Comparison of ENCODE assay signal across 21 cellular contexts in genomic region chr14:23627961-23628360, GRCh38. TPM values are rescaled to one million over a fixed set of nuclear protein-coding genes. Genes with fewer than 3 reads are reported as not detected.
A peak's percentile ranks its signal among the peaks of the same experiment; 100 is the strongest.
DNase-seq lines count a peak whose midpoint lies in the region; ATAC-seq, FAIRE-seq and TF ChIP-seq lines count a peak whose summit lies in the region.
"Had no signal": no experiment of that assay in that cellular context is flagged by ENCODE, and none has a peak within 500 bp of the region (broad histone marks: within the 10 kb centered on the region; RNA-seq: fewer than 3 reads in every experiment).

No MANE protein-coding gene starts in this region.

- peaks cover 8% of the 10 kb centered on the region for H3K27me3 Mint-ChIP-seq in nephron progenitor cell (ENCODE audit: low read depth, poor library complexity)

- no peak overlapping the region for H3K9ac ChIP-seq in HepG2 (ENCODE audit: insufficient read depth, low read depth, low read length)
- no peak overlapping the region for H3K9ac ChIP-seq in K562 (ENCODE audit: insufficient read depth in 1 of 2, low read depth in 2 of 2, low read length in 2 of 2)
- no peak overlapping the region for H3K9ac ChIP-seq in trophoblast cell (ENCODE audit: low read length)
- H3K9ac ChIP-seq: BLaER1, KMS-11 had no signal

- H3K27ac Mint-ChIP-seq in nephron progenitor cell = no peak overlapping the region
- H3K27ac Mint-ChIP-seq: CD14-positive monocyte; CD4-positive, alpha-beta memory T cell; HFFc6 had no signal

- peaks cover 41% of the 10 kb centered on the region for H3K4me1 ChIP-seq in HepG2 (ENCODE audit: insufficient read depth, low read length)
- no peaks in the 10 kb centered on the region for H3K4me1 ChIP-seq in right lobe of liver
- H3K4me1 ChIP-seq in K562 (replicated peaks in 1 of 2; ENCODE audit: control insufficient read depth in 2 of 2, insufficient read depth in 2 of 2, low read length in 2 of 2) = no peaks in the 10 kb centered on the region; a peak in 1 of 5 replicates
- H3K4me1 ChIP-seq in trophoblast cell (ENCODE audit: control insufficient read depth in 1 of 2, insufficient read depth in 2 of 2, low read length in 2 of 2) = peaks cover 4 to 6% of the 10 kb centered on the region in 2 experiments
- H3K4me1 ChIP-seq: A549 had no signal

- H4K12ac ChIP-seq in trophoblast cell (ENCODE audit: low read depth, low read length) = no peak overlapping the region

- H3K36me3 ChIP-seq in HepG2 (replicated peaks in 1 of 2; ENCODE audit: control insufficient read depth in 1 of 2, insufficient read depth in 2 of 2, low read length in 2 of 2) (no peaks in the 10 kb centered on the region), right lobe of liver (no peaks in the 10 kb centered on the region), K562 (ENCODE audit: control insufficient read depth, insufficient read depth, low read length) (no peaks in the 10 kb centered on the region), trophoblast cell (ENCODE audit: control insufficient read depth in 1 of 2, insufficient read depth in 2 of 2, low read length in 2 of 2) (no peaks in the 10 kb centered on the region)
- H3K36me3 ChIP-seq: BLaER1 had no signal

- H4K20me1 ChIP-seq in HepG2 (ENCODE audit: insufficient read depth, low read length) (no peaks in the 10 kb centered on the region), K562 (replicated peaks; ENCODE audit: control insufficient read depth, insufficient read depth, low read length) (no peaks in the 10 kb centered on the region)
- H4K20me1 ChIP-seq: BLaER1 had no signal

- H2AK5ac ChIP-seq in trophoblast cell (ENCODE audit: low read length) = no peak overlapping the region

- H3K4me3 ChIP-seq in HepG2 (replicated peaks in 1 of 3; ENCODE audit: insufficient read depth in 1 of 3, low read depth in 2 of 3, low read length in 3 of 3) (no peak overlapping the region), right lobe of liver (no peak overlapping the region), K562 (no peak overlapping the region), trophoblast cell (ENCODE audit: low read depth, low read length) (no peak overlapping the region)
- H3K4me3 ChIP-seq: A549, BLaER1, GM12878 had no signal

- H3K18ac ChIP-seq in trophoblast cell (ENCODE audit: low read length) = no peak overlapping the region

- H3K9me3 Mint-ChIP-seq in nephron progenitor cell = peaks cover 42% of the 10 kb centered on the region

- TF ChIP-seq RAD21 in HepG2 (CRISPR knock-in tag; IDR thresholded peaks at IDR 0.05) (no peak), K562 (CRISPR knock-in tag; conservative IDR thresholded peaks at IDR 0.05 in 1 of 2, IDR thresholded peaks at IDR 0.05 in 1 of 2) (no peak)

- H3K14ac ChIP-seq in trophoblast cell (ENCODE audit: low read length) = no peak overlapping the region

- H3K36me3 Mint-ChIP-seq in nephron progenitor cell (ENCODE audit: low read depth) = no peaks in the 10 kb centered on the region
- H3K36me3 Mint-ChIP-seq: CD14-positive monocyte; CD4-positive, alpha-beta memory T cell had no signal

- FAIRE-seq in HepG2 (lab: Jason Lieb, UNC) (no peak), K562 (lab: Jason Lieb, UNC) (no peak)
- FAIRE-seq: A549, GM12878 had no signal

- intact Hi-C loops in HepG2 (cut with micrococcal nuclease; ENCODE audit: unreplicated experiment) = no loop called here
- intact Hi-C loops in right lobe of liver (cut with DNase I) = no loop called here
- intact Hi-C loops in K562 (cut with micrococcal nuclease) = no loop called here

- TF ChIP-seq POLR2A in HepG2 (IDR thresholded peaks at IDR 0.05; ENCODE audit: insufficient read depth in 1 of 2, low read depth in 2 of 2, low read length in 2 of 2) = no peak
- no peak for TF ChIP-seq POLR2A in right lobe of liver (IDR thresholded peaks at IDR 0.05)
- no peak for TF ChIP-seq POLR2A in K562 (conservative IDR thresholded peaks at IDR 0.05)

- POLR2A ChIA-PET in HepG2 (lab: Yijun Ruan, JAX) = interaction anchor here (1.0 to 3.5 kb wide), 5 partner anchors 8 to 46 kb away, joined by 5 to 24 read pairs (median 15); partner anchors contain the start of gene DHRS2
- POLR2A ChIA-PET in K562 (lab: Yijun Ruan, JAX) = interaction anchor here (0.8 kb wide), 1 partner anchor 113 kb away, joined by 3 read pairs; no protein-coding TSS in a partner anchor

- TF ChIP-seq CTCF in HepG2 (CRISPR knock-in tag; IDR thresholded peaks at IDR 0.05) = no peak
- no peak for TF ChIP-seq CTCF in right lobe of liver (IDR thresholded peaks at IDR 0.05)
- TF ChIP-seq CTCF in K562 (IDR thresholded peaks at IDR 0.05 in 2 of 3, conservative IDR thresholded peaks at IDR 0.05 in 1 of 3; ENCODE audit: insufficient read depth in 2 of 3, low read depth in 1 of 3, low read length in 3 of 3) = no peak
- TF ChIP-seq CTCF in nephron progenitor cell (IDR thresholded peaks at IDR 0.05) = no peak

- H4K91ac ChIP-seq in trophoblast cell (ENCODE audit: low read depth, low read length) = no peak overlapping the region

- no peak for DNase-seq in HepG2 (ENCODE audit: low spot score)
- DNase-seq in right lobe of liver = no peak
- DNase-seq in K562 (ENCODE audit: extremely low read depth in 1 of 4, low spot score in 3 of 4) = no peak
- DNase-seq in trophoblast cell = peak; percentile 77 to 96
- no peak for DNase-seq in nephron progenitor cell
- DNase-seq in NCI-H2227 treated with DMSO at 0.1 percent for 48 hours (lab: John Stamatoyannopoulos, UW) = no peak
- DNase-seq: CD4-positive, alpha-beta memory T cell; DMS79 treated with DMSO at 0.1 percent for 48 hours; EL; GOT3; H7; HFFc6 had no signal

- no peak overlapping the region for H3K4ac ChIP-seq in trophoblast cell (ENCODE audit: low read depth, low read length)

- H3K9me3 ChIP-seq in HepG2 (ENCODE audit: low read length) (peaks cover 33% of the 10 kb centered on the region), right lobe of liver (peaks cover 0 to 7% (median 0%) of the 10 kb centered on the region in 4 donors), K562 (replicated peaks; ENCODE audit: control insufficient read depth, insufficient read depth, low read depth, low read length) (no peaks in the 10 kb centered on the region), trophoblast cell (ENCODE audit: insufficient read depth, low read depth, low read length) (peaks cover 11% of the 10 kb centered on the region)

- CTCF ChIA-PET in HepG2 (lab: Yijun Ruan, JAX; ENCODE audit: low intra/inter-chr PET ratio, low total read pairs) (no interaction called here), K562 (lab: Yijun Ruan, JAX; ENCODE audit: low intra/inter-chr PET ratio) (no interaction called here)

- H3K4me3 Mint-ChIP-seq in nephron progenitor cell = no peak overlapping the region
- H3K4me3 Mint-ChIP-seq: CD14-positive monocyte; CD4-positive, alpha-beta memory T cell; HFFc6 had no signal

- H3K4me2 ChIP-seq in HepG2 (ENCODE audit: low read depth, low read length) = no peak overlapping the region
- no peak overlapping the region for H3K4me2 ChIP-seq in K562 (ENCODE audit: insufficient read depth, low read length)
- H3K4me2 ChIP-seq in trophoblast cell (ENCODE audit: low read length) = no peak overlapping the region
- H3K4me2 ChIP-seq: A549, BLaER1, KMS-11 had no signal

- no peak overlapping the region for H2BK5ac ChIP-seq in trophoblast cell (ENCODE audit: low read depth, low read length, poor library complexity)

- H3K27me3 ChIP-seq in HepG2 (ENCODE audit: control insufficient read depth in 1 of 2, insufficient read depth in 2 of 2, low read length in 2 of 2) = no peaks in the 10 kb centered on the region
- no peaks in the 10 kb centered on the region for H3K27me3 ChIP-seq in right lobe of liver
- no peaks in the 10 kb centered on the region; a peak in 1 of 5 replicates for H3K27me3 ChIP-seq in K562 (ENCODE audit: control insufficient read depth in 2 of 2, insufficient read depth in 2 of 2, low read length in 2 of 2)
- H3K27me3 ChIP-seq in trophoblast cell (ENCODE audit: insufficient read depth, low read length) = no peaks in the 10 kb centered on the region
- H3K27me3 ChIP-seq: BLaER1 had no signal

- H4K8ac ChIP-seq in trophoblast cell (ENCODE audit: low read depth, low read length) = no peak overlapping the region

- H3K4me1 Mint-ChIP-seq in nephron progenitor cell = peaks cover 22% of the 10 kb centered on the region

- H2BK12ac ChIP-seq in trophoblast cell (ENCODE audit: low read length) = no peak overlapping the region

- H2BK120ac ChIP-seq in trophoblast cell (ENCODE audit: insufficient read depth, low read length, poor library complexity) = no peak overlapping the region

- H3K79me2 ChIP-seq in HepG2 (ENCODE audit: insufficient read depth, low read length) = no peaks in the 10 kb centered on the region
- H3K79me2 ChIP-seq in K562 (ENCODE audit: control insufficient read depth, insufficient read depth, low read length) = no peaks in the 10 kb centered on the region
- H3K79me2 ChIP-seq in trophoblast cell (ENCODE audit: control insufficient read depth, insufficient read depth, low read length, poor library complexity) = no peaks in the 10 kb centered on the region

- peaks cover 3% of the 10 kb centered on the region for H3K79me1 ChIP-seq in trophoblast cell (ENCODE audit: low read length)

- 89% methylated on average over 6 of the region's 6 CpGs for whole genome bisulfite sequencing in HepG2 (ENCODE audit: low lambda C conversion rate)
- 86% methylated on average over 6 of the region's 6 CpGs for WGBS in right lobe of liver (ENCODE audit: insufficient coverage, low coverage, low lambda C conversion rate, missing lambda C conversion rate)
- WGBS in K562 (ENCODE audit: insufficient coverage, low coverage, missing lambda C conversion rate) = 1% methylated on average over 6 of the region's 6 CpGs
- no CpG with 5 or more reads among the region's 6 CpGs for WGBS in trophoblast cell (ENCODE audit: extremely low coverage, insufficient coverage, insufficient read length)

- TF ChIP-seq EP300 in HepG2 (IDR thresholded peaks at IDR 0.05; ENCODE audit: low read depth in 2 of 2, low read length in 2 of 2) = no peak
- no peak for TF ChIP-seq EP300 in HepG2 (CRISPR knock-in tag; IDR thresholded peaks at IDR 0.05; ENCODE audit: borderline replicate concordance)
- TF ChIP-seq EP300 in K562 (IDR thresholded peaks at IDR 0.05; ENCODE audit: low read length) = no peak

- no peak overlapping the region for H3K27ac ChIP-seq in HepG2 (ENCODE audit: extremely low read length, insufficient read depth, low read length)
- H3K27ac ChIP-seq in right lobe of liver = no peak overlapping the region
- H3K27ac ChIP-seq in K562 (ENCODE audit: extremely low read depth, low read depth, low read length) = no peak overlapping the region
- H3K27ac ChIP-seq in trophoblast cell (ENCODE audit: low read depth, low read length) = no peak overlapping the region
- H3K27ac ChIP-seq: 22Rv1, A549, BLaER1, KMS-11 had no signal

- BruUV-seq in HepG2 (replicated peaks; lab: Mats Ljungman, UMichigan) = no TSS peak
- BruUV-seq in K562 (replicated peaks; lab: Mats Ljungman, UMichigan) = no TSS peak

- in situ Hi-C loops in HepG2 (cut with HindIII; ENCODE audit: extremely low pct_ligation_motif_present, low pct_unique_long_range_greater_than_20kb) (no loop called here), K562 (cut with MboI) (no loop called here)

- ATAC-seq in HepG2 (no peak), right lobe of liver (no peak), K562 (no peak), HG03095 (IDR thresholded peaks at IDR 0.05; ENCODE audit: unreplicated experiment) (no peak)
- ATAC-seq: A549, GM12878, HCT116 had no signal

- H2AFZ ChIP-seq in HepG2 (ENCODE audit: low read length) (no peak overlapping the region), K562 (ENCODE audit: low read depth, low read length) (no peak overlapping the region), trophoblast cell (ENCODE audit: insufficient read depth, low read length, poor library complexity) (no peak overlapping the region)

- no peaks in the 10 kb centered on the region for H3K9me1 ChIP-seq in K562 (ENCODE audit: control insufficient read depth, insufficient read depth, low read length)

- no peak overlapping the region for H3K23ac ChIP-seq in trophoblast cell (ENCODE audit: low read length)

RNA-seq across cellular contexts. Expression of gene DHRS2, which starts 8.2 kb away (rescaled TPM):
- total RNA-seq in HepG2 (2016; rRNA removed; fragmentation: Illumina TruSeq; extraction: Trizol) (2,867 and 3,021 TPM in 2 replicates), right lobe of liver (10 to 100 TPM in 1 of 6 experiments, 1 to 10 TPM in 4, under 1 TPM in 1; 0.53 to 12.3 (median 4.2) TPM), K562 (2014; rRNA removed) (64.4 and 73.6 TPM in 2 replicates), K562 (2014; rRNA removed; fragmentation: Illumina TruSeq; extraction: Trizol) (57.9 and 68.7 TPM in 2 replicates), K562 (2015; rRNA removed; fragmentation: Illumina TruSeq; extraction: Trizol) (73.2 and 73.4 TPM in 2 replicates), K562 (2021) (59.4 and 62.9 TPM in 2 replicates)
- 582 and 659 TPM in 2 replicates for total RNA-seq in HepG2 (2016; cell fraction: cytosol; rRNA removed; fragmentation: Illumina TruSeq; extraction: Trizol; ENCODE audit: low read depth)
- total RNA-seq in HepG2 (2016; cell fraction: insoluble cytoplasmic fraction; rRNA removed; fragmentation: Illumina TruSeq; extraction: Trizol) = 2,776 and 3,102 TPM in 2 replicates
- 925 and 1,194 TPM in 2 replicates for total RNA-seq in HepG2 (2016; cell fraction: membrane; rRNA removed; fragmentation: Illumina TruSeq; extraction: Trizol)
- 2,259 and 2,462 TPM in 2 replicates for total RNA-seq in HepG2 (2016; cell fraction: nucleus; rRNA removed; fragmentation: Illumina TruSeq; extraction: Trizol)
- polyA plus RNA-seq in HepG2 (2011; rRNA removed) (1,596 and 1,621 TPM in 2 replicates), K562 (2011; rRNA removed) (45.5 and 47.2 TPM in 2 replicates), K562 (2014; fragmentation: Illumina TruSeq; extraction: Trizol) (89.3 and 90.9 TPM in 2 replicates), K562 (2014; fragmentation: Nextera tagmentation; extraction: Ambion mirVana) (1 to 10 TPM; 2.9 to 5.4 TPM), K562 (2014; rRNA removed) (96.8 and 107 TPM in 2 replicates)
- 1,194 and 1,328 TPM in 2 replicates for polyA plus RNA-seq in HepG2 (2011; cell fraction: cytosol; rRNA removed)
- polyA plus RNA-seq in HepG2 (2011; cell fraction: nucleus; rRNA removed) = 2,740 and 3,322 TPM in 2 replicates
- 740 and 1,093 TPM in 2 replicates for polyA plus RNA-seq in HepG2 (2012)
- polyA plus RNA-seq in HepG2 (2016; cell fraction: cytosol; fragmentation: Illumina TruSeq; extraction: Trizol; ENCODE audit: low read depth) = 288 and 375 TPM in 2 replicates
- polyA plus RNA-seq in HepG2 (2016; cell fraction: insoluble cytoplasmic fraction; fragmentation: Illumina TruSeq; extraction: Trizol; ENCODE audit: low read depth) = 2,577 and 2,685 TPM in 2 replicates
- polyA plus RNA-seq in HepG2 (2016; cell fraction: membrane; fragmentation: Illumina TruSeq; extraction: Trizol; ENCODE audit: low read depth) = 518 and 720 TPM in 2 replicates
- 3,957 and 4,035 TPM in 2 replicates for polyA plus RNA-seq in HepG2 (2016; cell fraction: nucleus; fragmentation: Illumina TruSeq; extraction: Trizol; ENCODE audit: insufficient read depth, low read depth)
- 4.9 and 1,419 TPM in 2 replicates for polyA minus RNA-seq in HepG2 (2011; rRNA and poly(A)+ RNA removed; ENCODE audit: low replicate concordance)
- polyA minus RNA-seq in HepG2 (2011; cell fraction: cytosol; rRNA and poly(A)+ RNA removed) = 390 and 391 TPM in 2 replicates
- polyA minus RNA-seq in HepG2 (2011; cell fraction: nucleus; rRNA and poly(A)+ RNA removed) = 1,540 and 1,882 TPM in 2 replicates
- 30.5 and 40.0 TPM in 2 replicates for total RNA-seq in K562 (2011; cell fraction: chromatin; rRNA removed; ENCODE audit: low replicate concordance)
- total RNA-seq in K562 (2011; cell fraction: nucleolus; rRNA removed) = 19.0 and 24.3 TPM in 2 replicates
- total RNA-seq in K562 (2011; cell fraction: nucleoplasm; rRNA removed) = 27.1 and 32.4 TPM in 2 replicates
- polyA plus RNA-seq in K562 (2011; cell fraction: cytosol; rRNA removed) = 41.7 and 41.9 TPM in 2 replicates
- 62.7 and 78.6 TPM in 2 replicates for polyA plus RNA-seq in K562 (2011; cell fraction: nucleus; rRNA removed)
- polyA plus RNA-seq in K562 (2012) = 66.3 and 109 TPM in 2 replicates
- 27.5 and 28.1 TPM in 2 replicates for polyA minus RNA-seq in K562 (2011; rRNA and poly(A)+ RNA removed)
- polyA minus RNA-seq in K562 (2011; cell fraction: cytosol; rRNA and poly(A)+ RNA removed) = 10.2 and 10.5 TPM in 2 replicates
- polyA minus RNA-seq in K562 (2011; cell fraction: nucleus; rRNA and poly(A)+ RNA removed) = 15.2 and 21.5 TPM in 2 replicates
- polyA plus RNA-seq in trophoblast cell (2013) = 13.6 and 14.0 TPM in 2 replicates
- total RNA-seq: CD4-positive, alpha-beta memory T cell had no signal
- polyA plus RNA-seq: CD14-positive monocyte; CD4-positive, alpha-beta memory T cell had no signal

RNA-seq across cellular contexts. Expression of gene JPH4, which starts 49.4 kb away (rescaled TPM):
- 0.14 and 0.22 TPM in 2 replicates for total RNA-seq in HepG2 (2016; rRNA removed; fragmentation: Illumina TruSeq; extraction: Trizol)
- total RNA-seq in HepG2 (2016; cell fraction: cytosol; rRNA removed; fragmentation: Illumina TruSeq; extraction: Trizol; ENCODE audit: low read depth) = 0.10 TPM in 1 of 2 replicates, not detected in the other
- total RNA-seq in HepG2 (2016; cell fraction: insoluble cytoplasmic fraction; rRNA removed; fragmentation: Illumina TruSeq; extraction: Trizol) = 0.13 and 0.15 TPM in 2 replicates
- total RNA-seq in HepG2 (2016; cell fraction: membrane; rRNA removed; fragmentation: Illumina TruSeq; extraction: Trizol) = 0.10 and 0.22 TPM in 2 replicates
- 0.12 and 0.44 TPM in 2 replicates for total RNA-seq in HepG2 (2016; cell fraction: nucleus; rRNA removed; fragmentation: Illumina TruSeq; extraction: Trizol)
- 0.08 and 0.16 TPM in 2 replicates for polyA plus RNA-seq in HepG2 (2011; rRNA removed)
- 0.15 and 0.18 TPM in 2 replicates for polyA plus RNA-seq in HepG2 (2011; cell fraction: cytosol; rRNA removed)
- polyA plus RNA-seq in HepG2 (2011; cell fraction: nucleus; rRNA removed) = 1.1 TPM in 2 replicates
- 0.16 and 0.54 TPM in 2 replicates for polyA plus RNA-seq in HepG2 (2012)
- 0.05 and 0.10 TPM in 2 replicates for polyA plus RNA-seq in HepG2 (2016; cell fraction: cytosol; fragmentation: Illumina TruSeq; extraction: Trizol; ENCODE audit: low read depth)
- 0.22 and 0.33 TPM in 2 replicates for polyA plus RNA-seq in HepG2 (2016; cell fraction: insoluble cytoplasmic fraction; fragmentation: Illumina TruSeq; extraction: Trizol; ENCODE audit: low read depth)
- polyA plus RNA-seq in HepG2 (2016; cell fraction: membrane; fragmentation: Illumina TruSeq; extraction: Trizol; ENCODE audit: low read depth) = 0.10 and 0.17 TPM in 2 replicates
- 0.42 and 0.55 TPM in 2 replicates for polyA plus RNA-seq in HepG2 (2016; cell fraction: nucleus; fragmentation: Illumina TruSeq; extraction: Trizol; ENCODE audit: insufficient read depth, low read depth)
- polyA minus RNA-seq in HepG2 (2011; rRNA and poly(A)+ RNA removed; ENCODE audit: low replicate concordance) = 0.18 TPM in 1 of 2 replicates, not detected in the other
- 0.35 TPM in 1 of 2 replicates, not detected in the other for polyA minus RNA-seq in HepG2 (2011; cell fraction: cytosol; rRNA and poly(A)+ RNA removed)
- 0.13 and 0.25 TPM in 2 replicates for polyA minus RNA-seq in HepG2 (2011; cell fraction: nucleus; rRNA and poly(A)+ RNA removed)
- total RNA-seq in right lobe of liver = under 1 TPM in 3 of 6 experiments, not detected in 3; 0.07 to 0.20 (median 0.19) TPM
- total RNA-seq in K562 (2011; cell fraction: chromatin; rRNA removed; ENCODE audit: low replicate concordance) = not detected in 2 replicates
- total RNA-seq in K562 (2011; cell fraction: nucleolus; rRNA removed) = not detected in 2 replicates
- total RNA-seq in K562 (2011; cell fraction: nucleoplasm; rRNA removed) = 0.23 TPM in 1 of 2 replicates, not detected in the other
- total RNA-seq in K562 (2014; rRNA removed) = 0.04 TPM in 1 of 2 replicates, not detected in the other
- not detected in 2 replicates for total RNA-seq in K562 (2014; rRNA removed; fragmentation: Illumina TruSeq; extraction: Trizol)
- total RNA-seq in K562 (2015; rRNA removed; fragmentation: Illumina TruSeq; extraction: Trizol) = 0.04 TPM in 1 of 2 replicates, not detected in the other
- 0.13 TPM in 2 replicates for total RNA-seq in K562 (2021)
- not detected in 2 replicates for polyA plus RNA-seq in K562 (2011; rRNA removed)
- 0.01 TPM in 1 of 2 replicates, not detected in the other for polyA plus RNA-seq in K562 (2011; cell fraction: cytosol; rRNA removed)
- 0.07 TPM in 1 of 2 replicates, not detected in the other for polyA plus RNA-seq in K562 (2011; cell fraction: nucleus; rRNA removed)
- 0.12 and 0.24 TPM in 2 replicates for polyA plus RNA-seq in K562 (2012)
- 0.04 and 0.07 TPM in 2 replicates for polyA plus RNA-seq in K562 (2014; fragmentation: Illumina TruSeq; extraction: Trizol)
- polyA plus RNA-seq in K562 (2014; fragmentation: Nextera tagmentation; extraction: Ambion mirVana) = under 1 TPM in 1 of 2 experiments, not detected in 1; 0.06 TPM
- 0.07 TPM in 1 of 2 replicates, not detected in the other for polyA plus RNA-seq in K562 (2014; rRNA removed)
- polyA minus RNA-seq in K562 (2011; rRNA and poly(A)+ RNA removed) = not detected in 2 replicates
- polyA minus RNA-seq in K562 (2011; cell fraction: cytosol; rRNA and poly(A)+ RNA removed) = not detected in 2 replicates
- not detected in 2 replicates for polyA minus RNA-seq in K562 (2011; cell fraction: nucleus; rRNA and poly(A)+ RNA removed)
- polyA plus RNA-seq in trophoblast cell (2013) = 0.03 TPM in 1 of 2 replicates, not detected in the other
- total RNA-seq: CD4-positive, alpha-beta memory T cell; G401; HFFc6 had no signal

Comparison
In these comparisons a context has a peak if more than half of its experiments do, and no peak if none do; other contexts are left out.
1. RNA of gene DHRS2, which starts 8.2 kb away (total RNA-seq): 582 to 3,102 TPM in HepG2; 19.0 to 73.6 TPM in K562 and 0.53 to 12.3 TPM in right lobe of liver; every median in the first group is over 4 times any median in the second.
2. DNase-seq: peak in trophoblast cell (2 of 2); none in HepG2 (single experiment), right lobe of liver (0 of 3), K562 (0 of 4), nephron progenitor cell (single experiment) and NCI-H2227 treated with DMSO at 0.1 percent for 48 hours (single experiment).
3. Of the 241 proteins assayed by ChIP-seq in both HepG2 and K562: peak only in HepG2: none; only in K562: FOSL1; in both: none; in neither: 240.